8 cellular contexts compared by ENCODE assay signal in genomic region chr10:97290576-97291356, GRCh38. TPM values are rescaled to one million over a fixed set of nuclear protein-coding genes. Genes with fewer than 3 reads are reported as not detected.
DNase-seq lines count a peak whose midpoint lies in the region; ATAC-seq, FAIRE-seq and TF ChIP-seq lines count a peak whose summit lies in the region.
"Not testable (repeated sequence)": the region's sequence is repeated elsewhere in the genome, so short reads cannot be mapped to it uniquely, and the experiment has no call there.

No MANE protein-coding gene starts in this region.

- not testable (repeated sequence) for TF ChIP-seq CTCF in A549 (IDR thresholded peaks at IDR 0.05); DOHH2 (IDR thresholded peaks at IDR 0.05; ENCODE audit: low read depth, low read length, poor library complexity, severe bottlenecking); K562 (IDR thresholded peaks at IDR 0.05 in 2 of 3, conservative IDR thresholded peaks at IDR 0.05 in 1 of 3; ENCODE audit: insufficient read depth in 2 of 3, low read depth in 1 of 3, low read length in 3 of 3); nephron (IDR thresholded peaks at IDR 0.05; ENCODE audit: unreplicated experiment in 3 of 3)

- H3K27me3 ChIP-seq in DOHH2 (ENCODE audit: control insufficient read depth, low read length); Karpas-422 (ENCODE audit: low read length); SJSA1 (replicated peaks); K562 (ENCODE audit: control insufficient read depth in 2 of 2, insufficient read depth in 2 of 2, low read length in 2 of 2); iPS-15b (ENCODE audit: control insufficient read depth, insufficient read depth, low read length): not testable (repeated sequence)

- H3K27me3 Mint-ChIP-seq in activated CD8-positive, alpha-beta T cell treated with anti-CD3 and anti-CD28 coated beads, Interleukin-2, amount 10 ng/mL, durations not matched to agents 7 days and 5 days (ENCODE audit: low read depth); nephron (ENCODE audit: low read depth): not testable (repeated sequence)

- intact Hi-C loops in K562 (cut with micrococcal nuclease), result loop anchor here (5.0 kb wide), 1 partner anchor 42 kb away; the partner anchor contains the start of gene FRAT2

- H3K9ac ChIP-seq in Karpas-422 (ENCODE audit: low read length) (peak overlapping the region; percentile 96; the same call in 1 of the 2 replicates), K562 (ENCODE audit: insufficient read depth in 1 of 2, low read depth in 2 of 2, low read length in 2 of 2) (peak overlapping the region; percentile 81 to 86; a peak in 3 of 4 replicates)
- H3K9ac ChIP-seq in iPS-15b (ENCODE audit: low read depth, low read length), result not testable (repeated sequence)

- H3K4me3 ChIP-seq in A549 (peak overlapping the region; percentile 57; the same call in 1 of the 3 replicates), DOHH2 (ENCODE audit: low read length) (peak overlapping the region; percentile 94), Karpas-422 (ENCODE audit: low read length) (peak overlapping the region; percentile 84), SJSA1 (peak overlapping the region; percentile 56), K562 (peak overlapping the region; percentile 78), iPS-15b (ENCODE audit: low read depth, low read length) (peak overlapping the region; percentile 71)

- CTCF ChIA-PET in A549 (lab: Yijun Ruan, JAX), result interaction anchor here (1.1 to 3.6 kb wide), 7 partner anchors 9 to 218 kb away, joined by 3 to 28 read pairs (median 5); partner anchors contain the start of gene FRAT1
- CTCF ChIA-PET in activated CD8-positive, alpha-beta T cell treated with anti-CD3 and anti-CD28 coated beads, Interleukin-2, amount 10 ng/mL, durations not matched to agents 7 days and 5 days (lab: Charles Lee), result interaction anchor here (0.9 to 1.4 kb wide), 2 partner anchors 12 to 218 kb away, joined by 3 to 9 read pairs; no protein-coding TSS in a partner anchor
- CTCF ChIA-PET in K562 (lab: Yijun Ruan, JAX; ENCODE audit: low intra/inter-chr PET ratio), result not testable (repeated sequence)

- not testable (repeated sequence) for ATAC-seq in A549; activated CD8-positive, alpha-beta T cell treated with anti-CD3 and anti-CD28 coated beads, Interleukin-2, amount 10 ng/mL, durations not matched to agents 7 days and 5 days
- ATAC-seq in K562, result peak; percentile 22

- peaks cover 25% of the 10 kb centered on the region for H3K36me3 Mint-ChIP-seq in activated CD8-positive, alpha-beta T cell treated with anti-CD3 and anti-CD28 coated beads, Interleukin-2, amount 10 ng/mL, durations not matched to agents 7 days and 5 days (ENCODE audit: low read depth)
- peaks cover 16% of the 10 kb centered on the region for H3K36me3 Mint-ChIP-seq in nephron (ENCODE audit: low read depth)

- H3K4me1 Mint-ChIP-seq in activated CD8-positive, alpha-beta T cell treated with anti-CD3 and anti-CD28 coated beads, Interleukin-2, amount 10 ng/mL, durations not matched to agents 7 days and 5 days (ENCODE audit: low read depth), result peaks cover 23% of the 10 kb centered on the region
- peaks cover 18% of the 10 kb centered on the region for H3K4me1 Mint-ChIP-seq in nephron

- FAIRE-seq in A549 (lab: Jason Lieb, UNC); K562 (lab: Jason Lieb, UNC): not testable (repeated sequence)

- TF ChIP-seq EP300 in A549 (IDR thresholded peaks at IDR 0.05); K562 (IDR thresholded peaks at IDR 0.05; ENCODE audit: low read length): not testable (repeated sequence)

- DNase-seq in A549 (ENCODE audit: low read depth in 1 of 2, low spot score in 1 of 2); Karpas-422; activated CD8-positive, alpha-beta T cell treated with anti-CD3 and anti-CD28 coated beads, Interleukin-2, amount 10 ng/mL, durations not matched to agents 7 days and 5 days: not testable (repeated sequence)
- DNase-seq in SJSA1 (ENCODE audit: low read depth in 1 of 2, low spot score in 2 of 2), result peak in 1 of 2 experiments; percentile 20
- peak in 1 of 4 experiments; percentile 52 for DNase-seq in K562 (ENCODE audit: extremely low read depth in 1 of 4, low spot score in 3 of 4)

- H2AFZ ChIP-seq in Karpas-422 (ENCODE audit: low read length), result not testable (repeated sequence)
- 0 out of 2 replicates have a peak overlapping the region, but pooled peaks have one; percentile 51 for H2AFZ ChIP-seq in K562 (ENCODE audit: low read depth, low read length)

- not testable (repeated sequence) for H3F3A ChIP-seq in DOHH2 (ENCODE audit: control insufficient read depth, insufficient read depth)

- in situ Hi-C loops in K562 (cut with MboI), result not testable (repeated sequence)

- not testable (repeated sequence) for H3K9me1 ChIP-seq in K562 (ENCODE audit: control insufficient read depth, insufficient read depth, low read length)

- POLR2A ChIA-PET in A549 (lab: Yijun Ruan, JAX), result not testable (repeated sequence)
- POLR2A ChIA-PET in activated CD8-positive, alpha-beta T cell treated with anti-CD3 and anti-CD28 coated beads, Interleukin-2, amount 10 ng/mL, durations not matched to agents 7 days and 5 days (lab: Charles Lee), result interaction anchor here (1.7 kb wide), 1 partner anchor 43 kb away, joined by 4 read pairs; no protein-coding TSS in a partner anchor
- POLR2A ChIA-PET in K562 (lab: Yijun Ruan, JAX), result interaction anchor here (1.3 to 2.7 kb wide), 4 partner anchors 9 to 41 kb away, joined by 4 to 19 read pairs (median 6); no protein-coding TSS in a partner anchor

- BruUV-seq in K562 (replicated peaks; lab: Mats Ljungman, UMichigan), result not testable (repeated sequence)

- not testable (repeated sequence) for TF ChIP-seq RAD21 in A549 (conservative IDR thresholded peaks at IDR 0.05 in 1 of 2, IDR thresholded peaks at IDR 0.05 in 1 of 2); K562 (CRISPR knock-in tag; conservative IDR thresholded peaks at IDR 0.05 in 1 of 2, IDR thresholded peaks at IDR 0.05 in 1 of 2)

- H3K9me2 ChIP-seq in DOHH2 (replicated peaks; ENCODE audit: control insufficient read depth, low read length); Karpas-422 (replicated peaks; ENCODE audit: insufficient read depth, low read length): not testable (repeated sequence)

- H4K20me1 ChIP-seq in DOHH2 (ENCODE audit: control insufficient read depth, insufficient read depth, low read depth, low read length); Karpas-422 (ENCODE audit: insufficient read depth, low read depth, low read length); K562 (replicated peaks; ENCODE audit: control insufficient read depth, insufficient read depth, low read length): not testable (repeated sequence)

- peak overlapping the region; percentile 49 for H3K27ac Mint-ChIP-seq in activated CD8-positive, alpha-beta T cell treated with anti-CD3 and anti-CD28 coated beads, Interleukin-2, amount 10 ng/mL, durations not matched to agents 7 days and 5 days
- peak overlapping the region in 2 of 3 experiments; percentile 37 to 54 for H3K27ac Mint-ChIP-seq in nephron

- WGBS in A549 (ENCODE audit: missing lambda C conversion rate), result 92% methylated on average over 17 of the region's 17 CpGs
- WGBS in K562 (ENCODE audit: insufficient coverage, low coverage, missing lambda C conversion rate), result 50% methylated on average over 17 of the region's 17 CpGs

- H3K4me1 ChIP-seq in A549; Karpas-422 (ENCODE audit: low read length); SJSA1 (replicated peaks); K562 (replicated peaks in 1 of 2; ENCODE audit: control insufficient read depth in 2 of 2, insufficient read depth in 2 of 2, low read length in 2 of 2); iPS-15b (ENCODE audit: control insufficient read depth, insufficient read depth, low read length): not testable (repeated sequence)
- peaks cover 11% of the 10 kb centered on the region for H3K4me1 ChIP-seq in DOHH2 (ENCODE audit: control insufficient read depth, low read length)

- H3K9me3 ChIP-seq in A549; DOHH2 (ENCODE audit: control insufficient read depth, insufficient read depth, low read length); Karpas-422 (ENCODE audit: low read length); SJSA1 (replicated peaks); K562 (replicated peaks; ENCODE audit: control insufficient read depth, insufficient read depth, low read depth, low read length); iPS-15b (ENCODE audit: control insufficient read depth, insufficient read depth, low read length): not testable (repeated sequence)

- peak overlapping the region; percentile 83 for H3K4me3 Mint-ChIP-seq in activated CD8-positive, alpha-beta T cell treated with anti-CD3 and anti-CD28 coated beads, Interleukin-2, amount 10 ng/mL, durations not matched to agents 7 days and 5 days
- peak overlapping the region; percentile 80 to 87 (median 83) for H3K4me3 Mint-ChIP-seq in nephron

- peak overlapping the region; percentile 84 to 96; a peak in 5 of 6 replicates for H3K27ac ChIP-seq in A549
- H3K27ac ChIP-seq in DOHH2 (ENCODE audit: low read depth, low read length); Karpas-422 (ENCODE audit: low read length): not testable (repeated sequence)
- H3K27ac ChIP-seq in SJSA1, result peak overlapping the region; percentile 94
- H3K27ac ChIP-seq in K562 (ENCODE audit: extremely low read depth, low read depth, low read length), result peak overlapping the region; percentile 89

- peak overlapping the region; percentile 91 for H3K4me2 ChIP-seq in A549
- peak overlapping the region; percentile 60 for H3K4me2 ChIP-seq in DOHH2 (ENCODE audit: low read length)
- peak overlapping the region; percentile 79 for H3K4me2 ChIP-seq in Karpas-422 (ENCODE audit: low read depth, low read length, poor library complexity, severe bottlenecking)
- H3K4me2 ChIP-seq in K562 (ENCODE audit: insufficient read depth, low read length), result peak overlapping the region; percentile 93

- H3K79me2 ChIP-seq in DOHH2 (ENCODE audit: control insufficient read depth, low read length), result peaks cover 59% of the 10 kb centered on the region
- H3K79me2 ChIP-seq in Karpas-422 (ENCODE audit: low read length), result peaks cover 20% of the 10 kb centered on the region
- H3K79me2 ChIP-seq in K562 (ENCODE audit: control insufficient read depth, insufficient read depth, low read length), result peaks cover 51% of the 10 kb centered on the region

- H3K36me3 ChIP-seq in DOHH2 (ENCODE audit: control insufficient read depth, low read length) (peaks cover 17% of the 10 kb centered on the region), K562 (ENCODE audit: control insufficient read depth, insufficient read depth, low read length) (peaks cover 13% of the 10 kb centered on the region; the same call in 1 of the 3 replicates)
- not testable (repeated sequence) for H3K36me3 ChIP-seq in Karpas-422 (ENCODE audit: insufficient read depth, low read length); SJSA1; iPS-15b (ENCODE audit: control insufficient read depth, insufficient read depth, low read length)

- H3K9me3 Mint-ChIP-seq in activated CD8-positive, alpha-beta T cell treated with anti-CD3 and anti-CD28 coated beads, Interleukin-2, amount 10 ng/mL, durations not matched to agents 7 days and 5 days (ENCODE audit: insufficient read depth); nephron: not testable (repeated sequence)

- TF ChIP-seq POLR2A in A549 (IDR thresholded peaks at IDR 0.05; ENCODE audit: low read length), result not testable (repeated sequence)
- peak; percentile 86 for TF ChIP-seq POLR2A in K562 (conservative IDR thresholded peaks at IDR 0.05)

RNA-seq across cellular contexts. Expression of gene ARHGAP19, which starts 1.7 kb away (rescaled TPM):
- polyA plus RNA-seq in A549 (2011; rRNA removed) (11.9 and 13.9 TPM in 2 replicates), A549 (2017; fragmentation: RNase III; extraction: RNeasy Plus Mini Kit Qiagen cat#74134 plus additional on column Dnase treatment) (6.0 to 6.9 TPM (median 6.6 TPM) in 3 replicates), K562 (2011; rRNA removed) (49.5 and 50.2 TPM in 2 replicates), K562 (2014; fragmentation: Illumina TruSeq; extraction: Trizol) (21.1 and 26.8 TPM in 2 replicates), K562 (2014; fragmentation: Nextera tagmentation; extraction: Ambion mirVana) (10 to 100 TPM; 14.8 to 27.4 TPM), K562 (2014; rRNA removed) (19.8 and 20.1 TPM in 2 replicates)
- 3.3 and 3.7 TPM in 2 replicates for polyA plus RNA-seq in A549 (2012; cell fraction: cytosol; rRNA removed)
- polyA plus RNA-seq in A549 (2012; cell fraction: nucleus; rRNA removed), result 4.1 and 6.7 TPM in 2 replicates
- 5.8 and 6.7 TPM in 2 replicates for polyA minus RNA-seq in A549 (2011; rRNA and poly(A)+ RNA removed)
- total RNA-seq in Karpas-422 (2014; rRNA removed; shearing (Covaris generic); ENCODE audit: low replicate concordance), result 10.4 and 11.4 TPM in 2 replicates
- 18.5 and 20.6 TPM in 2 replicates for total RNA-seq in SJSA1 (2014; rRNA removed; shearing (Covaris generic))
- 10 to 100 TPM; 42.6 to 51.2 TPM for total RNA-seq in activated CD8-positive, alpha-beta T cell treated with anti-CD3 and anti-CD28 coated beads, Interleukin-2, amount 10 ng/mL, durations not matched to agents 7 days and 5 days
- 17.6 and 33.2 TPM in 2 replicates for total RNA-seq in K562 (2011; cell fraction: chromatin; rRNA removed; ENCODE audit: low replicate concordance)
- total RNA-seq in K562 (2011; cell fraction: nucleolus; rRNA removed), result 11.2 and 15.7 TPM in 2 replicates
- 26.4 and 33.4 TPM in 2 replicates for total RNA-seq in K562 (2011; cell fraction: nucleoplasm; rRNA removed)
- total RNA-seq in K562 (2014; rRNA removed) (14.4 and 14.9 TPM in 2 replicates), K562 (2014; rRNA removed; fragmentation: Illumina TruSeq; extraction: Trizol) (28.1 and 31.6 TPM in 2 replicates), K562 (2015; rRNA removed; fragmentation: Illumina TruSeq; extraction: Trizol) (20.0 and 20.7 TPM in 2 replicates), K562 (2021) (23.2 and 27.5 TPM in 2 replicates)
- 10.7 and 25.6 TPM in 2 replicates for polyA plus RNA-seq in K562 (2011; cell fraction: cytosol; rRNA removed)
- 25.2 and 45.5 TPM in 2 replicates for polyA plus RNA-seq in K562 (2011; cell fraction: nucleus; rRNA removed)
- polyA plus RNA-seq in K562 (2012), result 13.6 and 20.7 TPM in 2 replicates
- 36.4 and 39.9 TPM in 2 replicates for polyA minus RNA-seq in K562 (2011; rRNA and poly(A)+ RNA removed)
- polyA minus RNA-seq in K562 (2011; cell fraction: cytosol; rRNA and poly(A)+ RNA removed), result 18.9 and 23.6 TPM in 2 replicates
- polyA minus RNA-seq in K562 (2011; cell fraction: nucleus; rRNA and poly(A)+ RNA removed), result 7.1 and 17.2 TPM in 2 replicates

RNA-seq across cellular contexts. Expression of gene FRAT1, which starts 28.3 kb away (rescaled TPM):
- polyA plus RNA-seq in A549 (2011; rRNA removed), result 1.3 and 1.5 TPM in 2 replicates
- polyA plus RNA-seq in A549 (2012; cell fraction: cytosol; rRNA removed), result 1.1 and 1.9 TPM in 2 replicates
- polyA plus RNA-seq in A549 (2012; cell fraction: nucleus; rRNA removed), result 1.5 and 2.2 TPM in 2 replicates
- 1.2 to 2.3 TPM (median 2.0 TPM) in 3 replicates for polyA plus RNA-seq in A549 (2017; fragmentation: RNase III; extraction: RNeasy Plus Mini Kit Qiagen cat#74134 plus additional on column Dnase treatment)
- polyA minus RNA-seq in A549 (2011; rRNA and poly(A)+ RNA removed), result 1.8 and 2.7 TPM in 2 replicates
- total RNA-seq in Karpas-422 (2014; rRNA removed; shearing (Covaris generic); ENCODE audit: low replicate concordance), result 2.5 and 3.6 TPM in 2 replicates
- total RNA-seq in SJSA1 (2014; rRNA removed; shearing (Covaris generic)), result 1.7 and 2.2 TPM in 2 replicates
- total RNA-seq in activated CD8-positive, alpha-beta T cell treated with anti-CD3 and anti-CD28 coated beads, Interleukin-2, amount 10 ng/mL, durations not matched to agents 7 days and 5 days, result 1 to 10 TPM; 4.2 to 4.4 TPM
- 1.5 and 3.3 TPM in 2 replicates for total RNA-seq in K562 (2011; cell fraction: chromatin; rRNA removed; ENCODE audit: low replicate concordance)
- 3.5 and 5.1 TPM in 2 replicates for total RNA-seq in K562 (2011; cell fraction: nucleolus; rRNA removed)
- total RNA-seq in K562 (2011; cell fraction: nucleoplasm; rRNA removed), result 2.3 and 2.4 TPM in 2 replicates
- 2.4 and 2.7 TPM in 2 replicates for total RNA-seq in K562 (2014; rRNA removed)
- 1.4 and 1.7 TPM in 2 replicates for total RNA-seq in K562 (2014; rRNA removed; fragmentation: Illumina TruSeq; extraction: Trizol)
- total RNA-seq in K562 (2015; rRNA removed; fragmentation: Illumina TruSeq; extraction: Trizol), result 1.4 and 1.6 TPM in 2 replicates
- 4.6 and 4.7 TPM in 2 replicates for total RNA-seq in K562 (2021)
- 1.2 and 1.3 TPM in 2 replicates for polyA plus RNA-seq in K562 (2011; rRNA removed)
- polyA plus RNA-seq in K562 (2011; cell fraction: cytosol; rRNA removed), result 1.0 and 2.9 TPM in 2 replicates
- 2.0 and 2.1 TPM in 2 replicates for polyA plus RNA-seq in K562 (2011; cell fraction: nucleus; rRNA removed)
- 2.8 and 3.2 TPM in 2 replicates for polyA plus RNA-seq in K562 (2012)
- 0.67 and 1.7 TPM in 2 replicates for polyA plus RNA-seq in K562 (2014; fragmentation: Illumina TruSeq; extraction: Trizol)
- under 1 TPM; 0.11 to 0.17 TPM for polyA plus RNA-seq in K562 (2014; fragmentation: Nextera tagmentation; extraction: Ambion mirVana)
- 2.3 and 2.4 TPM in 2 replicates for polyA plus RNA-seq in K562 (2014; rRNA removed)
- 1.6 and 2.6 TPM in 2 replicates for polyA minus RNA-seq in K562 (2011; rRNA and poly(A)+ RNA removed)
- 3.1 and 3.4 TPM in 2 replicates for polyA minus RNA-seq in K562 (2011; cell fraction: cytosol; rRNA and poly(A)+ RNA removed)
- 3.8 and 5.1 TPM in 2 replicates for polyA minus RNA-seq in K562 (2011; cell fraction: nucleus; rRNA and poly(A)+ RNA removed)

RNA-seq across cellular contexts. Expression of gene FRAT2, which starts 43.8 kb away (rescaled TPM):
- polyA plus RNA-seq in A549 (2011; rRNA removed) (4.1 and 4.4 TPM in 2 replicates), A549 (2017; fragmentation: RNase III; extraction: RNeasy Plus Mini Kit Qiagen cat#74134 plus additional on column Dnase treatment) (2.8 to 5.0 TPM (median 3.9 TPM) in 3 replicates), K562 (2011; rRNA removed) (9.9 and 14.1 TPM in 2 replicates), K562 (2014; fragmentation: Illumina TruSeq; extraction: Trizol) (22.6 and 24.5 TPM in 2 replicates), K562 (2014; fragmentation: Nextera tagmentation; extraction: Ambion mirVana) (1 to 10 TPM; 4.3 to 5.3 TPM), K562 (2014; rRNA removed) (26.2 and 27.0 TPM in 2 replicates)
- polyA plus RNA-seq in A549 (2012; cell fraction: cytosol; rRNA removed), result 5.6 and 7.8 TPM in 2 replicates
- 4.9 and 6.3 TPM in 2 replicates for polyA plus RNA-seq in A549 (2012; cell fraction: nucleus; rRNA removed)
- 3.3 and 3.6 TPM in 2 replicates for polyA minus RNA-seq in A549 (2011; rRNA and poly(A)+ RNA removed)
- total RNA-seq in Karpas-422 (2014; rRNA removed; shearing (Covaris generic); ENCODE audit: low replicate concordance), result 8.3 and 12.0 TPM in 2 replicates
- 6.4 and 6.9 TPM in 2 replicates for total RNA-seq in SJSA1 (2014; rRNA removed; shearing (Covaris generic))
- 10 to 100 TPM; 10.0 to 10.4 TPM for total RNA-seq in activated CD8-positive, alpha-beta T cell treated with anti-CD3 and anti-CD28 coated beads, Interleukin-2, amount 10 ng/mL, durations not matched to agents 7 days and 5 days
- total RNA-seq in K562 (2011; cell fraction: chromatin; rRNA removed; ENCODE audit: low replicate concordance), result 5.7 and 5.9 TPM in 2 replicates
- total RNA-seq in K562 (2011; cell fraction: nucleolus; rRNA removed), result 8.5 and 8.7 TPM in 2 replicates
- 7.8 and 7.9 TPM in 2 replicates for total RNA-seq in K562 (2011; cell fraction: nucleoplasm; rRNA removed)
- total RNA-seq in K562 (2014; rRNA removed) (29.1 and 29.6 TPM in 2 replicates), K562 (2014; rRNA removed; fragmentation: Illumina TruSeq; extraction: Trizol) (19.5 and 24.2 TPM in 2 replicates), K562 (2015; rRNA removed; fragmentation: Illumina TruSeq; extraction: Trizol) (18.1 and 19.1 TPM in 2 replicates), K562 (2021) (27.2 and 31.7 TPM in 2 replicates)
- polyA plus RNA-seq in K562 (2011; cell fraction: cytosol; rRNA removed), result 13.8 and 18.7 TPM in 2 replicates
- 7.4 and 7.5 TPM in 2 replicates for polyA plus RNA-seq in K562 (2011; cell fraction: nucleus; rRNA removed)
- 11.5 and 14.1 TPM in 2 replicates for polyA plus RNA-seq in K562 (2012)
- polyA minus RNA-seq in K562 (2011; rRNA and poly(A)+ RNA removed), result 9.1 and 9.8 TPM in 2 replicates
- 5.7 and 5.9 TPM in 2 replicates for polyA minus RNA-seq in K562 (2011; cell fraction: cytosol; rRNA and poly(A)+ RNA removed)
- polyA minus RNA-seq in K562 (2011; cell fraction: nucleus; rRNA and poly(A)+ RNA removed), result 3.4 and 5.4 TPM in 2 replicates
